In the genomic region with DNA sequence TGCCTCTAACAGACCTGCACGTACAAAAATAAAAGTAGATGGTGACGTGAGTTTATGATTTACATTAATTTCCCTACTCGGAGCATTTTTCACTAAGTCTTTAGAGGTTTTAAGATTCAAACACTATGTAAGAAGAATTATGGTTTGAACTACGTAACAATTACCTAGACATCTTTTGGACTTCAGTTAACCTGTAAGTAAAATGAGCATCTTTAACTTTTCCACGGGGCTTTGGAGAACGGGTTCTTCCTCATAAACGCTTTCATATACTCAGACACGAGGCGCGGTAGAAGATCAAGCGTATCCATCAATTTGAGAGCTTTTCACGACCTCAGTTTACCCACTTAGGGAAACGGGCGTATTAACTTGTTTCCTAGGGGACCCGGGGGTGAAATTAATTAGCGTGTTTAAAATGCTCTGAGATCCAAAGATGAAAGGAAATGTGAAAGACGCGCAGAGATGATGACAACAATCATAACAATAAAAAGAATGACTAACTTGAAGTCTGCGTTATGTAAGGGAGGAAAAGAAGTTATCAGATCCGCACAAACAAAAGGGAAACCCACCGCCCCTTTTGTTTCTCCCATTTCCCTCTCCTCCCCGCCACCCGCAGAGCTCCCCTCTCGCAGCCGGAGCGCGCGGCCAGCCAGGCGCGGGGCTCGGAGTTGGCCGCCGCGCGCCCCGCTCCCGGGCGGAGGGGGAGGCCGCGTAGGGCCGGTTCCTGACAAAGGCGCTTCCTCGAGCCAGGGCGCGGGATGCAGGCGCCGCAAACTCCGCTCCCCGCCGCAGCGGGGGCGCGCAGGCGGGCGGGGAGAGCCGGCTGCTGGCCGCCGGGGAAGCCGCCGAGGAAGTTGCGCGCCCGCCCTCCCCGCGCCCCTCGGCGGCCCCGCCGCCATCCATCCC, we compare ENCODE assay signal across 8 cellular contexts. TPM values are rescaled to one million over a fixed set of nuclear protein-coding genes. Genes with fewer than 3 reads are reported as not detected.
DNase-seq lines count a peak whose midpoint lies in the region; ATAC-seq and TF ChIP-seq lines count a peak whose summit lies in the region.

No MANE protein-coding gene starts in this region.

- peak overlapping the region; percentile 96 to 98 for H3K27ac ChIP-seq in testis

- H3K4me3 ChIP-seq in epithelial cell of esophagus (ENCODE audit: low read length): peak overlapping the region; percentile 91
- H3K4me3 ChIP-seq in mononuclear cell (ENCODE audit: low read length): peak overlapping the region; percentile 87
- H3K4me3 ChIP-seq in testis: peak overlapping the region; percentile 93 to 99

- TF ChIP-seq POLR2A in testis (IDR thresholded peaks at IDR 0.05): no peak

- peak; percentile 18 for ATAC-seq in HG02678 (IDR thresholded peaks at IDR 0.05; ENCODE audit: unreplicated experiment)

- H3K27me3 ChIP-seq in mononuclear cell (ENCODE audit: insufficient read depth, low read length): no peaks in the 10 kb centered on the region
- no peaks in the 10 kb centered on the region for H3K27me3 ChIP-seq in testis

- intact Hi-C loops in testis (cut with DNase I; ENCODE audit: low total_unique reads): no loop called here

- H3K36me3 ChIP-seq in testis (ENCODE audit: low read depth, missing control alignments): no peaks in the 10 kb centered on the region

- DNase-seq in NOMO-1 treated with DMSO at 0.1 percent for 48 hours (lab: John Stamatoyannopoulos, UW; ENCODE audit: unreplicated experiment): peak; percentile 26
- DNase-seq in NOMO-1 treated with dmso at 0.1 percent for 144 hours (lab: John Stamatoyannopoulos, UW; ENCODE audit: unreplicated experiment): no peak
- peak; percentile 10 for DNase-seq in NCI-H1694 (lab: John Stamatoyannopoulos, UW)
- DNase-seq in activated CD4-positive, alpha-beta T cell treated with anti-CD3 and anti-CD28 coated beads, Interleukin-2, amount 50 U/mL, for 1 hour: peak; percentile 25
- DNase-seq in epithelial cell of esophagus (ENCODE audit: low read depth): peak; percentile 45
- peak; percentile 29 for DNase-seq in testis

- H3K4me1 ChIP-seq in mononuclear cell (ENCODE audit: insufficient read depth, low read length) (peaks cover 25% of the 10 kb centered on the region), testis (peaks cover 12% of the 10 kb centered on the region)

- WGBS in testis, 2 donors: 1 to 2% methylated on average over 38 to 69 of the region's 69 CpGs

- H3K9me3 ChIP-seq in mononuclear cell (ENCODE audit: low read depth, low read length) (no peaks in the 10 kb centered on the region), testis (no peaks in the 10 kb centered on the region)

- no peak for TF ChIP-seq CTCF in epithelial cell of esophagus (IDR thresholded peaks at IDR 0.05; ENCODE audit: insufficient read depth, low read depth, low read length, missing control alignments)
- no peak for TF ChIP-seq CTCF in testis (IDR thresholded peaks at IDR 0.05)

RNA-seq across cellular contexts. Expression of gene PELI1, which starts 0.8 kb away (rescaled TPM):
- total RNA-seq in mononuclear cell (209 TPM), testis (10 to 100 TPM; 40.9 to 48.0 TPM)
- 22.4 TPM for polyA plus RNA-seq in testis (ENCODE audit: insufficient read depth, low read depth, low replicate concordance)
